ENCODE assay signal across 1 cellular context in the genomic region with DNA sequence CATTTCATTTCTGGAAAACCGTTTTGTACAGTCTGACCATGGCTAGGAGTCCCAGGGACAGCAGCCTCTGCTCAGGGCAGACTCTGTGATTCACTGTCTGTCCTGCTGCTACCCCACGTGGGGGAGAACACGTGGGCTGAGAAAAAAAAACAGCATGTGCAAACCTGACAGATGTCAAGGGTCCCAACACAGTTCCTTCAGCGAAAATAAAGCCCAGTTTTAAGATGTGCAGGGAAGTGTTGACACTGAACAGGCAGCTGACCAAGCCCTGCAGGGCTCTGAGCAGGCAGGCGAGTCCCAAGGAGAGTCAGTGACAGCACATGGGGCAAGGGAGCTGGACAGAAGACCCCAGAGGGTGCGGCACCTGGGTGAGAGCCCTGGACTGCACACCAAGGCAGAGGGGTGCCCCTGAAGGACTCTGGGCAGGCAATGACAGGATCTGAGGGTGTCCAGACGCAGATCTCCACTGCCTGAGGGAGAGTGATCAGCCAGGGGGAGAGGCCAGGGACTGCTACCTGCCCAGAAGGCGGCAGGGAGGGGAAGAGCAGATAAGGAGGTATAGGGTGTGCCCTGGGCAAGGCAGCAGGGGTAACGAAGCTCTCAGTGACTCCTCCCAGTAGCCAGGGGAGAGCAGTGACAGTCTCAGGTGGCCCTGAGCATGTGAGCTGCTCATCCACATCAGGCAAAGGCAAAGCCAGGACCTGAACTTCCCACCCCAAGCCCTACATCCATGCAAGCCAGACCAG.
TF ChIP-seq lines count a peak whose summit lies in the region.

No MANE protein-coding gene starts in this region.

TF ChIP-seq in WTC11, 78 proteins besides CTCF, POLR2A, EP300 and RAD21 (continued from another document):
- TF ChIP-seq, protein P1, sequence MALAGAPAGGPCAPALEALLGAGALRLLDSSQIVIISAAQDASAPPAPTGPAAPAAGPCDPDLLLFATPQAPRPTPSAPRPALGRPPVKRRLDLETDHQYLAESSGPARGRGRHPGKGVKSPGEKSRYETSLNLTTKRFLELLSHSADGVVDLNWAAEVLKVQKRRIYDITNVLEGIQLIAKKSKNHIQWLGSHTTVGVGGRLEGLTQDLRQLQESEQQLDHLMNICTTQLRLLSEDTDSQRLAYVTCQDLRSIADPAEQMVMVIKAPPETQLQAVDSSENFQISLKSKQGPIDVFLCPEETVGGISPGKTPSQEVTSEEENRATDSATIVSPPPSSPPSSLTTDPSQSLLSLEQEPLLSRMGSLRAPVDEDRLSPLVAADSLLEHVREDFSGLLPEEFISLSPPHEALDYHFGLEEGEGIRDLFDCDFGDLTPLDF (CRISPR knock-in tag; IDR thresholded peaks at IDR 0.05), result no peak
- no peak for TF ChIP-seq MXD4 (CRISPR knock-in tag; IDR thresholded peaks at IDR 0.05; ENCODE audit: borderline replicate concordance)
- TF ChIP-seq FOXP4 (CRISPR knock-in tag; IDR thresholded peaks at IDR 0.05), result no peak
- no peak for TF ChIP-seq ELF4 (CRISPR knock-in tag; IDR thresholded peaks at IDR 0.05; ENCODE audit: low read depth)
- no peak for TF ChIP-seq OVOL2 (CRISPR knock-in tag; IDR thresholded peaks at IDR 0.05; ENCODE audit: borderline replicate concordance)
